Comparison of ENCODE assay signal across 8 cellular contexts in genomic region chr21:41360072-41360821, GRCh38. TPM values are rescaled to one million over a fixed set of nuclear protein-coding genes. Genes with fewer than 3 reads are reported as not detected.
DNase-seq lines count a peak whose midpoint lies in the region; ATAC-seq, FAIRE-seq and TF ChIP-seq lines count a peak whose summit lies in the region.

No MANE protein-coding gene starts in this region.

- no peak for FAIRE-seq in GM19239 (lab: Jason Lieb, UNC)

- peak; percentile 66 for DNase-seq in ELF-1 (ENCODE audit: low read depth, low spot score)
- DNase-seq in NCI-H774 (lab: John Stamatoyannopoulos, UW) = peak; percentile 4
- peak; percentile 63 for DNase-seq in fibroblast of the aortic adventitia (ENCODE audit: low read depth)
- no peak for DNase-seq in retinal pigment epithelial cell (ENCODE audit: low read depth)
- no peak for DNase-seq in SIG-M5 treated with dmso at 0.1 percent for 504 hours (lab: John Stamatoyannopoulos, UW; ENCODE audit: unreplicated experiment)
- DNase-seq in GM19239 (ENCODE audit: insufficient read length, low spot score) = no peak
- DNase-seq in GM13976 (ENCODE audit: low spot score) = no peak

- no peak for TF ChIP-seq CTCF in fibroblast of the aortic adventitia (IDR thresholded peaks at IDR 0.05; ENCODE audit: insufficient read depth, low read length)
- peak; percentile 35 for TF ChIP-seq CTCF in retinal pigment epithelial cell (conservative IDR thresholded peaks at IDR 0.05; ENCODE audit: low read depth, low read length)
- no peak for TF ChIP-seq CTCF in GM13976 (IDR thresholded peaks at IDR 0.05; ENCODE audit: borderline replicate concordance, control extremely low read depth, extremely low read depth, insufficient read depth, missing control alignments)

- no peak overlapping the region for H3K4me3 ChIP-seq in fibroblast of the aortic adventitia (ENCODE audit: low read depth, low read length)
- no peak overlapping the region for H3K4me3 ChIP-seq in retinal pigment epithelial cell (ENCODE audit: low read length)

- no peak for ATAC-seq in GM21526 (IDR thresholded peaks at IDR 0.05; ENCODE audit: low FRiP score, unreplicated experiment)

- in situ Hi-C loops in GM13976 (cut with MboI; ENCODE audit: low sequenced_read_pairs, unreplicated experiment) = no loop called here

RNA-seq across cellular contexts. Expression of gene MX2, which starts 1.6 kb away (rescaled TPM):
- total RNA-seq in fibroblast of the aortic adventitia (ENCODE audit: low replicate concordance) = 3.8 and 4.2 TPM in 2 replicates

RNA-seq across cellular contexts. Expression of gene FAM3B, which starts 43.6 kb away (rescaled TPM):
- total RNA-seq in fibroblast of the aortic adventitia (ENCODE audit: low replicate concordance) = not detected in 2 replicates

Comparison
In these comparisons a context has a peak if more than half of its experiments do, and no peak if none do; other contexts are left out.
1. DNase-seq: peak in ELF-1 (single experiment), NCI-H774 (single experiment) and fibroblast of the aortic adventitia (single experiment); none in retinal pigment epithelial cell (single experiment), SIG-M5 treated with dmso at 0.1 percent for 504 hours (single experiment), GM19239 (single experiment) and GM13976 (single experiment).